ENCODE assay signal across 8 cellular contexts in the genomic region with DNA sequence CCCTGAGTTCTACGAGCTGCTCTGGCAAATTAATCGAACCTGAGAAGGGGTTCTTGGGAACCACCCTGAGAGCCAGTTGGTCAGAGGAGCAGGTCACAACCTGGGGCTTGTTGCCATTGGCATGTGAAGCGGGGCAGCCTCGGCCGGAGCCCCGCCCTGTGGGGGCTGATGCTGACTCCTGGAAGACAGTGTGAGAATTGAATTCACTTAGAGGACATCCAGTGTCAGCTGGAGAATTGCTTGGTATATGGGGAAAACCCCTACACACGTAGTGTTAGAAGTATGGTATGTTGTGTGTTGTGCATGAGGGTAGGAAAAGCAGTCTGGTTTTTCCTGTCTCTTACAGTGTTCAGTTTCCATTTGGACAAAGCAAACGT. TPM values are rescaled to one million over a fixed set of nuclear protein-coding genes. Genes with fewer than 3 reads are reported as not detected.
DNase-seq lines count a peak whose midpoint lies in the region; ATAC-seq and TF ChIP-seq lines count a peak whose summit lies in the region.

No MANE protein-coding gene starts in this region.

- 39 to 66% methylated on average over 8 of the region's 8 CpGs for WGBS in lung, 2 donors

- no peak for TF ChIP-seq CTCF in lung (IDR thresholded peaks at IDR 0.05; ENCODE audit: control extremely low read depth, extremely low read depth)

- DNase-seq in adipocyte (ENCODE audit: low read depth) = peak; percentile 14
- DNase-seq in lung (ENCODE audit: low spot score) = no peak
- DNase-seq in dedifferentiated amniotic fluid mesenchymal stem cell (ENCODE audit: extremely low spot score) = no peak
- no peak for DNase-seq in HK-2 (ENCODE audit: unreplicated experiment)

- H3K36me3 ChIP-seq in adipocyte (ENCODE audit: control insufficient read depth, insufficient read depth, low read length, severe bottlenecking) (no peaks in the 10 kb centered on the region), lung (ENCODE audit: control insufficient read depth in 2 of 2, insufficient read depth in 2 of 2, low read length in 2 of 2) (peaks cover 0 to 7% of the 10 kb centered on the region in 2 donors)

- peak overlapping the region; percentile 39 for H3K9ac ChIP-seq in adipocyte (ENCODE audit: low read length)

- H3K27ac ChIP-seq in lung (ENCODE audit: low read depth in 1 of 2, low read length in 1 of 2) = peak overlapping the region in 1 of 2 donors; percentile 95

- H3K9me3 ChIP-seq in adipocyte (ENCODE audit: control insufficient read depth, low read length) (no peaks in the 10 kb centered on the region), lung (ENCODE audit: control insufficient read depth in 2 of 2, insufficient read depth in 1 of 2, low read length in 1 of 2) (no peaks in the 10 kb centered on the region)

- H3K4me1 ChIP-seq in adipocyte (ENCODE audit: control insufficient read depth, insufficient read depth, low read length) (peaks cover 17% of the 10 kb centered on the region), lung (ENCODE audit: control insufficient read depth in 2 of 2, insufficient read depth in 2 of 2, low read length in 2 of 2) (peaks cover 4 to 14% of the 10 kb centered on the region in 2 donors)

- ATAC-seq in GM18861 (IDR thresholded peaks at IDR 0.05; ENCODE audit: unreplicated experiment) (peak; percentile 14), HG02852 (IDR thresholded peaks at IDR 0.05; ENCODE audit: unreplicated experiment) (peak; percentile 9), lung (ENCODE audit: insufficient read depth, low FRiP score) (peak; percentile 7), HG03025 (IDR thresholded peaks at IDR 0.05; ENCODE audit: low FRiP score, unreplicated experiment) (no peak), HG03460 (IDR thresholded peaks at IDR 0.05; ENCODE audit: unreplicated experiment) (no peak)

- H3K4me3 ChIP-seq in adipocyte (ENCODE audit: low read length) (peak overlapping the region; percentile 43), lung (no peak overlapping the region)

- H3K27me3 ChIP-seq in adipocyte (replicated peaks; ENCODE audit: control insufficient read depth, insufficient read depth, low read length) = no peaks in the 10 kb centered on the region
- H3K27me3 ChIP-seq in lung (ENCODE audit: control insufficient read depth, insufficient read depth) = no peaks in the 10 kb centered on the region

RNA-seq across cellular contexts. Expression of a gene that starts 11.6 kb away (rescaled TPM):
- 10 to 100 TPM; 25.5 to 29.5 TPM for total RNA-seq in lung
- polyA plus RNA-seq in lung = 10 to 100 TPM; 13.3 to 13.6 TPM

RNA-seq across cellular contexts. Expression of a gene that starts 29.2 kb away (rescaled TPM):
- total RNA-seq in lung = 10 to 100 TPM; 30.1 to 46.9 TPM
- polyA plus RNA-seq in lung = 10 to 100 TPM; 17.6 to 25.4 TPM

Comparison
In these comparisons a context has a peak if more than half of its experiments do, and no peak if none do; other contexts are left out.
1. ATAC-seq: peak in GM18861 (single experiment), HG02852 (single experiment) and lung (single experiment); none in HG03025 (single experiment) and HG03460 (single experiment).